Comparison of ENCODE assay signal across 32 cellular contexts in genomic region chr7:151412318-151412717, GRCh38. TPM values are rescaled to one million over a fixed set of nuclear protein-coding genes. Genes with fewer than 3 reads are reported as not detected.
DNase-seq lines count a peak whose midpoint lies in the region; ATAC-seq and TF ChIP-seq lines count a peak whose summit lies in the region.
"Had no signal": no experiment of that assay in that cellular context is flagged by ENCODE, and none has a peak within 500 bp of the region (broad histone marks: within the 10 kb centered on the region; RNA-seq: fewer than 3 reads in every experiment).

No MANE protein-coding gene starts in this region.

- peaks cover 11% of the 10 kb centered on the region for H3K79me1 ChIP-seq in trophoblast cell (ENCODE audit: low read length)

- no peaks in the 10 kb centered on the region for H3K9me3 Mint-ChIP-seq in CD4-positive, alpha-beta T cell
- H3K9me3 Mint-ChIP-seq in nephron: peaks cover 6% of the 10 kb centered on the region
- no peaks in the 10 kb centered on the region for H3K9me3 Mint-ChIP-seq in CD8-positive, alpha-beta T cell
- H3K9me3 Mint-ChIP-seq: HFFc6 had no signal

- no peak overlapping the region for H3K27ac Mint-ChIP-seq in CD4-positive, alpha-beta T cell
- H3K27ac Mint-ChIP-seq in T-helper 17 cell: peak overlapping the region; percentile 82
- peak overlapping the region in 1 of 3 experiments; percentile 48 for H3K27ac Mint-ChIP-seq in nephron
- no peak overlapping the region for H3K27ac Mint-ChIP-seq in CD8-positive, alpha-beta T cell
- H3K27ac Mint-ChIP-seq: CD4-positive, CD25-positive, alpha-beta regulatory T cell; GM23338; HFFc6 had no signal

- H3K23ac ChIP-seq in trophoblast cell (ENCODE audit: low read length): no peak overlapping the region

- no peak overlapping the region for H3K27ac ChIP-seq in CD4-positive, alpha-beta T cell (ENCODE audit: low read depth, low read length)
- H3K27ac ChIP-seq in trophoblast cell (ENCODE audit: low read depth, low read length): no peak overlapping the region
- no peak overlapping the region for H3K27ac ChIP-seq in CD8-positive, alpha-beta T cell (ENCODE audit: low read depth, low read length)
- H3K27ac ChIP-seq: BLaER1, HL-60, SJCRH30 had no signal

- no peak overlapping the region for H4K8ac ChIP-seq in trophoblast cell (ENCODE audit: low read depth, low read length)

- peaks cover 4% of the 10 kb centered on the region for H3K36me3 Mint-ChIP-seq in CD4-positive, alpha-beta T cell (ENCODE audit: low read depth)
- H3K36me3 Mint-ChIP-seq in T-helper 17 cell (ENCODE audit: low read depth): peaks cover 5% of the 10 kb centered on the region
- peaks cover 7% of the 10 kb centered on the region for H3K36me3 Mint-ChIP-seq in nephron (ENCODE audit: low read depth)
- no peaks in the 10 kb centered on the region for H3K36me3 Mint-ChIP-seq in CD8-positive, alpha-beta T cell
- H3K36me3 Mint-ChIP-seq: CD4-positive, CD25-positive, alpha-beta regulatory T cell; IgD-negative memory B cell had no signal

- peaks cover 23% of the 10 kb centered on the region for H3K27me3 ChIP-seq in CD4-positive, alpha-beta T cell (ENCODE audit: control insufficient read depth, insufficient read depth, low read length)
- no peaks in the 10 kb centered on the region for H3K27me3 ChIP-seq in trophoblast cell (ENCODE audit: insufficient read depth, low read length)
- peaks cover 11% of the 10 kb centered on the region for H3K27me3 ChIP-seq in CD8-positive, alpha-beta T cell (ENCODE audit: insufficient read depth, low read length)

- H2AK5ac ChIP-seq in trophoblast cell (ENCODE audit: low read length): no peak overlapping the region

- intact Hi-C loops in CD4-positive, alpha-beta T cell (cut with DNase I, micrococcal nuclease): no loop called here
- intact Hi-C loops in CD8-positive, alpha-beta T cell (cut with DNase I, micrococcal nuclease): no loop called here

- no peak overlapping the region for H2BK120ac ChIP-seq in trophoblast cell (ENCODE audit: insufficient read depth, low read length, poor library complexity)

- no peak overlapping the region for H4K91ac ChIP-seq in trophoblast cell (ENCODE audit: low read depth, low read length)

- H2BK12ac ChIP-seq in trophoblast cell (ENCODE audit: low read length): no peak overlapping the region

- POLR2A ChIA-PET in CD4-positive, alpha-beta T cell (lab: Charles Lee): interaction anchor here (0.5 to 1.3 kb wide), 2 partner anchors 16 to 28 kb away, joined by 4 read pairs; partner anchors contain the start of gene CRYGN
- POLR2A ChIA-PET in CD8-positive, alpha-beta T cell (lab: Charles Lee): interaction anchor here (0.5 kb wide), 1 partner anchor 16 kb away, joined by 3 read pairs; no protein-coding TSS in a partner anchor

- no peak overlapping the region for H3K4ac ChIP-seq in trophoblast cell (ENCODE audit: low read depth, low read length)

- no peak overlapping the region for H2BK5ac ChIP-seq in trophoblast cell (ENCODE audit: low read depth, low read length, poor library complexity)

- H3K36me3 ChIP-seq in trophoblast cell (ENCODE audit: control insufficient read depth in 1 of 2, insufficient read depth in 2 of 2, low read length in 2 of 2): no peaks in the 10 kb centered on the region
- no peaks in the 10 kb centered on the region for H3K36me3 ChIP-seq in CD8-positive, alpha-beta T cell (ENCODE audit: insufficient read depth, low read length)
- H3K36me3 ChIP-seq: BLaER1, SJCRH30 had no signal

- H3K4me3 Mint-ChIP-seq in CD4-positive, alpha-beta T cell: peak overlapping the region; percentile 30
- peak overlapping the region; percentile 52 for H3K4me3 Mint-ChIP-seq in T-helper 17 cell
- peak overlapping the region; percentile 31 to 87 (median 57) for H3K4me3 Mint-ChIP-seq in nephron
- H3K4me3 Mint-ChIP-seq in CD8-positive, alpha-beta T cell: no peak overlapping the region
- H3K4me3 Mint-ChIP-seq: GM23338, HFFc6 had no signal

- no peak overlapping the region for H4K12ac ChIP-seq in trophoblast cell (ENCODE audit: low read depth, low read length)

- no peak overlapping the region for H3K9ac ChIP-seq in trophoblast cell (ENCODE audit: low read length)
- H3K9ac ChIP-seq: BLaER1 had no signal

- no peak for DNase-seq in CD4-positive, alpha-beta T cell
- DNase-seq in T-helper 17 cell (no peak), trophoblast cell (peak; percentile 46 to 50), NCI-H146 treated with DMSO at 0.1 percent for 48 hours (lab: John Stamatoyannopoulos, UW; ENCODE audit: unreplicated experiment) (no peak), NCI-H1105 treated with DMSO at 0.1 percent for 48 hours (lab: John Stamatoyannopoulos, UW) (no peak), ACHN (no peak)
- DNase-seq in CD8-positive, alpha-beta T cell: no peak
- DNase-seq: CD4-positive, CD25-positive, alpha-beta regulatory T cell; DMS 273 treated with DMSO at 0.1 percent for 48 hours; DMS79; EL; GDM1; H9; HFFc6; NCI-H1436 treated with DMSO at 0.1 percent for 48 hours; NCI-H1930; NCI-H446 treated with DMSO at 0.1 percent for 48 hours; NCI-H82; NK-92 treated with Interleukin-12 subunit alpha and Interleukin-12 subunit beta, amount 100 ng/mL, for 24 hours; PC-3; SJCRH30 had no signal

- H3K18ac ChIP-seq in trophoblast cell (ENCODE audit: low read length): no peak overlapping the region

- H3K9me3 ChIP-seq in CD4-positive, alpha-beta T cell (ENCODE audit: control insufficient read depth, low read length): no peaks in the 10 kb centered on the region
- H3K9me3 ChIP-seq in T-helper 17 cell (ENCODE audit: control insufficient read depth, low read length, poor library complexity, severe bottlenecking): peaks cover 6% of the 10 kb centered on the region
- H3K9me3 ChIP-seq in trophoblast cell (ENCODE audit: insufficient read depth, low read depth, low read length): no peaks in the 10 kb centered on the region
- H3K9me3 ChIP-seq in CD8-positive, alpha-beta T cell (ENCODE audit: low read length): no peaks in the 10 kb centered on the region
- H3K9me3 ChIP-seq: BLaER1, SJCRH30 had no signal

- ATAC-seq in CD4-positive, alpha-beta T cell (ENCODE audit: poor library complexity): no peak
- ATAC-seq in T-helper 17 cell: no peak
- no peak for ATAC-seq in CD8-positive, alpha-beta T cell
- ATAC-seq: GM23338, PC-3, Right ventricle myocardium inferior had no signal

- H3K4me1 Mint-ChIP-seq in CD4-positive, alpha-beta T cell (ENCODE audit: low read depth): peaks cover 23% of the 10 kb centered on the region
- H3K4me1 Mint-ChIP-seq in T-helper 17 cell (peaks cover 26% of the 10 kb centered on the region), nephron (peaks cover 25% of the 10 kb centered on the region)
- peaks cover 26% of the 10 kb centered on the region for H3K4me1 Mint-ChIP-seq in CD8-positive, alpha-beta T cell (ENCODE audit: low read depth)

- no peak overlapping the region for H3K4me2 ChIP-seq in trophoblast cell (ENCODE audit: low read length)
- H3K4me2 ChIP-seq: BLaER1 had no signal

- H2AFZ ChIP-seq in trophoblast cell (ENCODE audit: insufficient read depth, low read length, poor library complexity): no peak overlapping the region
- H2AFZ ChIP-seq: GM23338 had no signal

- no CpG with 5 or more reads among the region's 4 CpGs for WGBS in trophoblast cell (ENCODE audit: extremely low coverage, insufficient coverage, insufficient read length)

- peaks cover 12% of the 10 kb centered on the region for H3K79me2 ChIP-seq in trophoblast cell (ENCODE audit: control insufficient read depth, insufficient read depth, low read length, poor library complexity)

- peaks cover 30% of the 10 kb centered on the region for H3K27me3 Mint-ChIP-seq in CD4-positive, alpha-beta T cell
- H3K27me3 Mint-ChIP-seq in T-helper 17 cell (peaks cover 6% of the 10 kb centered on the region), nephron (ENCODE audit: low read depth) (peaks cover 28% of the 10 kb centered on the region)
- peaks cover 16% of the 10 kb centered on the region for H3K27me3 Mint-ChIP-seq in CD8-positive, alpha-beta T cell (ENCODE audit: low read depth)

- TF ChIP-seq CTCF in CD4-positive, alpha-beta T cell (IDR thresholded peaks at IDR 0.05): no peak
- TF ChIP-seq CTCF in nephron (IDR thresholded peaks at IDR 0.05; ENCODE audit: unreplicated experiment in 3 of 3): no peak
- TF ChIP-seq CTCF in CD8-positive, alpha-beta T cell (IDR thresholded peaks at IDR 0.05): no peak

- CTCF ChIA-PET in CD4-positive, alpha-beta T cell (lab: Charles Lee): interaction anchor here (1.1 kb wide), 1 partner anchor 40 kb away, joined by 3 read pairs; no protein-coding TSS in a partner anchor
- CTCF ChIA-PET in CD8-positive, alpha-beta T cell (lab: Charles Lee): interaction anchor here (1.3 to 1.4 kb wide), 2 partner anchors 36 to 44 kb away, joined by 4 read pairs; no protein-coding TSS in a partner anchor

- peaks cover 12 to 19% of the 10 kb centered on the region in 2 experiments for H3K4me1 ChIP-seq in trophoblast cell (ENCODE audit: control insufficient read depth in 1 of 2, insufficient read depth in 2 of 2, low read length in 2 of 2)
- peaks cover 23% of the 10 kb centered on the region for H3K4me1 ChIP-seq in CD8-positive, alpha-beta T cell (ENCODE audit: insufficient read depth, low read length)
- H3K4me1 ChIP-seq: SJCRH30 had no signal

- in situ Hi-C loops in ACHN (cut with HindIII; ENCODE audit: low pct_ligation_motif_present, low pct_unique_long_range_greater_than_20kb, low sequenced_read_pairs): no loop called here

- H3K14ac ChIP-seq in trophoblast cell (ENCODE audit: low read length): no peak overlapping the region

- H3K4me3 ChIP-seq in trophoblast cell (ENCODE audit: low read depth, low read length): no peak overlapping the region
- no peak overlapping the region for H3K4me3 ChIP-seq in CD8-positive, alpha-beta T cell (ENCODE audit: low read depth, low read length)
- H3K4me3 ChIP-seq: BLaER1, GM12878, GM23338, SJCRH30 had no signal

RNA-seq across cellular contexts. Expression of gene WDR86, which starts 2.5 kb away (rescaled TPM):
- total RNA-seq in CD4-positive, alpha-beta T cell: 1 to 10 TPM; 5.6 to 6.2 TPM
- 10 to 100 TPM in 1 of 2 donors, 1 to 10 TPM in 1; 9.7 to 24.4 TPM for total RNA-seq in T-helper 17 cell
- 6.0 and 7.3 TPM in 2 replicates for polyA plus RNA-seq in trophoblast cell (2013)
- total RNA-seq in CD8-positive, alpha-beta T cell: 1 to 10 TPM; 5.7 to 6.5 TPM
- total RNA-seq: A172, GM12878, HFFc6, PC-3, RPMI7951 had no signal

RNA-seq across cellular contexts. Expression of gene CRYGN, which starts 27.6 kb away (rescaled TPM):
- total RNA-seq in CD4-positive, alpha-beta T cell: under 1 TPM in 1 of 2 experiments, not detected in 1; 0.14 TPM
- under 1 TPM in 1 of 2 donors, not detected in 1; 0.99 TPM for total RNA-seq in T-helper 17 cell
- 0.16 and 0.26 TPM in 2 replicates for polyA plus RNA-seq in trophoblast cell (2013)
- not detected for total RNA-seq in CD8-positive, alpha-beta T cell
- total RNA-seq: A172, GM12878, HFFc6, M059J, Right ventricle myocardium inferior, RPMI7951, SJCRH30 had no signal
- polyA plus RNA-seq: AG04450, GM12878, IgD-negative memory B cell had no signal

Comparison
In these comparisons a context has a peak if more than half of its experiments do, and no peak if none do; other contexts are left out.
1. DNase-seq: peak in trophoblast cell (2 of 2); none in CD4-positive, alpha-beta T cell (0 of 10), T-helper 17 cell (0 of 3), NCI-H146 treated with DMSO at 0.1 percent for 48 hours (single experiment), NCI-H1105 treated with DMSO at 0.1 percent for 48 hours (single experiment), CD8-positive, alpha-beta T cell (0 of 7) and ACHN (single experiment).